ENCODE assay signal across 17 cellular contexts in genomic region chr14:76305474-76305826, GRCh38.
"Had no signal": no experiment of that assay in that cellular context is flagged by ENCODE, and none has a peak within 500 bp of the region (broad histone marks: within the 10 kb centered on the region; RNA-seq: fewer than 3 reads in every experiment).

No MANE protein-coding gene starts in this region.

- H3K4me3 Mint-ChIP-seq: dendritic cell treated with granulocyte-macrophage colony-stimulating factor and Interleukin-4, amounts not matched to agents 40 ng/mL and 50 ng/mL, for 4 days; nephron had no signal

- DNase-seq: foreskin keratinocyte; left colon; mesendoderm; naive B cell; occipital lobe; psoas muscle; retina; spleen; stimulated activated CD4-positive, alpha-beta T cell treated with anti-CD3 and anti-CD28 coated beads, Interleukin-15, amount 100 ng/mL, for 24 hours; stimulated activated CD4-positive, alpha-beta T cell treated with anti-CD3 and anti-CD28 coated beads, Interleukin-2, amount 100 ng/mL, for 24 hours; stimulated activated CD4-positive, alpha-beta T cell treated with anti-CD3 and anti-CD28 coated beads, Interleukin-4, amount 100 ng/mL, for 4 hours; stimulated activated naive CD4-positive, alpha-beta T cell; trophoblast cell had no signal

- H3K9ac ChIP-seq: parathyroid adenoma had no signal

- H3K36me3 Mint-ChIP-seq: naive B cell had no signal

- H3K27ac Mint-ChIP-seq: dendritic cell treated with granulocyte-macrophage colony-stimulating factor and Interleukin-4, amounts not matched to agents 40 ng/mL and 50 ng/mL, for 4 days; naive B cell; nephron had no signal

- H3K9me3 Mint-ChIP-seq: dendritic cell treated with granulocyte-macrophage colony-stimulating factor and Interleukin-4, amounts not matched to agents 40 ng/mL and 50 ng/mL, for 4 days; nephron had no signal

- ATAC-seq: foreskin keratinocyte, left colon, psoas muscle, sciatic nerve had no signal

- H3K79me2 ChIP-seq: parathyroid adenoma had no signal

- H3K4me1 ChIP-seq: foreskin keratinocyte, parathyroid adenoma, spleen had no signal

- H3K36me3 ChIP-seq: spleen had no signal

- H2AFZ ChIP-seq: parathyroid adenoma had no signal

- H3K27ac ChIP-seq: foreskin keratinocyte, parathyroid adenoma, psoas muscle, spleen had no signal

- H3K9me3 ChIP-seq: psoas muscle, spleen had no signal

- H3K4me3 ChIP-seq: psoas muscle, spleen had no signal
